Comparison of ENCODE assay signal across 16 cellular contexts in genomic region chr4:154368060-154368459, GRCh38.
DNase-seq lines count a peak whose midpoint lies in the region; ATAC-seq and TF ChIP-seq lines count a peak whose summit lies in the region.
"Had no signal": no experiment of that assay in that cellular context is flagged by ENCODE, and none has a peak within 500 bp of the region (broad histone marks: within the 10 kb centered on the region; RNA-seq: fewer than 3 reads in every experiment).

No MANE protein-coding gene starts in this region.

- peak; percentile 25 for DNase-seq in NAMALWA (ENCODE audit: low spot score)
- DNase-seq in erythroblast (lab: John Stamatoyannopoulos, UW), result no peak
- no peak for DNase-seq in NCI-H446 treated with DMSO at 0.1 percent for 48 hours (lab: John Stamatoyannopoulos, UW)
- no peak for DNase-seq in cerebellar cortex (ENCODE audit: low spot score)
- DNase-seq in activated CD8-positive, alpha-beta T cell treated with anti-CD3 and anti-CD28 coated beads for 36 hours, result no peak
- DNase-seq: activated CD4-positive, alpha-beta T cell treated with anti-CD3 and anti-CD28 coated beads for 4 hours; activated naive CD4-positive, alpha-beta T cell; central memory CD4-positive, alpha-beta T cell; mesendoderm; NCI-H1105; NCI-H774; pancreas had no signal

- intact Hi-C loops in activated CD8-positive, alpha-beta T cell treated with anti-CD3 and anti-CD28 coated beads for 36 hours (cut with micrococcal nuclease), result no loop called here

- ATAC-seq in GM18517 (IDR thresholded peaks at IDR 0.05; ENCODE audit: unreplicated experiment) (peak; percentile 71), GM21360 (IDR thresholded peaks at IDR 0.05; ENCODE audit: unreplicated experiment) (peak; percentile 55), HG02943 (IDR thresholded peaks at IDR 0.05; ENCODE audit: low read depth, unreplicated experiment) (peak; percentile 66)
- no peak for ATAC-seq in activated CD8-positive, alpha-beta T cell treated with anti-CD3 and anti-CD28 coated beads for 36 hours
- ATAC-seq: pancreas; stimulated activated effector memory CD8-positive, alpha-beta T cell treated with anti-CD3 and anti-CD28 coated beads, Interleukin-12 subunit alpha, Interleukin-12 subunit beta, amount 100 ng/mL, for 72 hours had no signal

- H3K27ac Mint-ChIP-seq in activated CD8-positive, alpha-beta T cell treated with anti-CD3 and anti-CD28 coated beads for 36 hours, result no peak overlapping the region
- H3K27ac Mint-ChIP-seq: stimulated activated effector memory CD8-positive, alpha-beta T cell treated with anti-CD3 and anti-CD28 coated beads, Interleukin-12 subunit alpha, Interleukin-12 subunit beta, amount 100 ng/mL, for 72 hours had no signal

- H3K4me1 Mint-ChIP-seq in activated CD8-positive, alpha-beta T cell treated with anti-CD3 and anti-CD28 coated beads for 36 hours (ENCODE audit: low read depth), result peaks cover 6% of the 10 kb centered on the region
- H3K4me1 Mint-ChIP-seq: stimulated activated effector memory CD8-positive, alpha-beta T cell treated with anti-CD3 and anti-CD28 coated beads, Interleukin-12 subunit alpha, Interleukin-12 subunit beta, amount 100 ng/mL, for 72 hours had no signal

- CTCF ChIA-PET in activated CD8-positive, alpha-beta T cell treated with anti-CD3 and anti-CD28 coated beads for 36 hours (lab: Charles Lee), result no interaction called here

- POLR2A ChIA-PET in activated CD8-positive, alpha-beta T cell treated with anti-CD3 and anti-CD28 coated beads for 36 hours (lab: Charles Lee), result no interaction called here

- no peak for TF ChIP-seq CTCF in activated CD8-positive, alpha-beta T cell treated with anti-CD3 and anti-CD28 coated beads for 36 hours (IDR thresholded peaks at IDR 0.05)

- H3K36me3 Mint-ChIP-seq in activated CD8-positive, alpha-beta T cell treated with anti-CD3 and anti-CD28 coated beads for 36 hours (ENCODE audit: low read depth), result no peaks in the 10 kb centered on the region
- H3K36me3 Mint-ChIP-seq: stimulated activated effector memory CD8-positive, alpha-beta T cell treated with anti-CD3 and anti-CD28 coated beads, Interleukin-12 subunit alpha, Interleukin-12 subunit beta, amount 100 ng/mL, for 72 hours had no signal

- TF ChIP-seq POLR2A in erythroblast (IDR thresholded peaks at IDR 0.05; ENCODE audit: low read length), result no peak

- H3K9me3 Mint-ChIP-seq in activated CD8-positive, alpha-beta T cell treated with anti-CD3 and anti-CD28 coated beads for 36 hours, result no peaks in the 10 kb centered on the region
- H3K9me3 Mint-ChIP-seq: stimulated activated effector memory CD8-positive, alpha-beta T cell treated with anti-CD3 and anti-CD28 coated beads, Interleukin-12 subunit alpha, Interleukin-12 subunit beta, amount 100 ng/mL, for 72 hours had no signal

- no peak overlapping the region for H3K4me3 Mint-ChIP-seq in activated CD8-positive, alpha-beta T cell treated with anti-CD3 and anti-CD28 coated beads for 36 hours
- H3K4me3 Mint-ChIP-seq: stimulated activated effector memory CD8-positive, alpha-beta T cell treated with anti-CD3 and anti-CD28 coated beads, Interleukin-12 subunit alpha, Interleukin-12 subunit beta, amount 100 ng/mL, for 72 hours had no signal

- H3K27me3 Mint-ChIP-seq in activated CD8-positive, alpha-beta T cell treated with anti-CD3 and anti-CD28 coated beads for 36 hours, result peaks cover 7% of the 10 kb centered on the region
